ENCODE assay signal across 8 cellular contexts in genomic region chr3:141388823-141389617, GRCh38. TPM values are rescaled to one million over a fixed set of nuclear protein-coding genes. Genes with fewer than 3 reads are reported as not detected.
DNase-seq lines count a peak whose midpoint lies in the region; ATAC-seq and TF ChIP-seq lines count a peak whose summit lies in the region.

No MANE protein-coding gene starts in this region.

- H3K4me3 ChIP-seq in endocrine pancreas (ENCODE audit: control insufficient read depth, insufficient read depth, low read length) (peak overlapping the region; percentile 83), suprapubic skin (peak overlapping the region; percentile 40)

- no peak for TF ChIP-seq EP300 in suprapubic skin (IDR thresholded peaks at IDR 0.05)

- H3K36me3 ChIP-seq in endocrine pancreas (ENCODE audit: control insufficient read depth, insufficient read depth, low read length) (no peaks in the 10 kb centered on the region), suprapubic skin (no peaks in the 10 kb centered on the region)

- no peak for TF ChIP-seq POLR2A in suprapubic skin (IDR thresholded peaks at IDR 0.05)

- peak overlapping the region; percentile 75 for H3K27ac ChIP-seq in suprapubic skin

- H3K9ac ChIP-seq in endocrine pancreas (ENCODE audit: control insufficient read depth, insufficient read depth, low read length): no peak overlapping the region

- H3K27me3 ChIP-seq in endocrine pancreas (ENCODE audit: control insufficient read depth, insufficient read depth, low read length): no peaks in the 10 kb centered on the region
- H3K27me3 ChIP-seq in suprapubic skin: no peaks in the 10 kb centered on the region

- no peaks in the 10 kb centered on the region for H3K9me3 ChIP-seq in endocrine pancreas (ENCODE audit: control insufficient read depth, low read length)
- no peaks in the 10 kb centered on the region for H3K9me3 ChIP-seq in suprapubic skin

- TF ChIP-seq CTCF in suprapubic skin (IDR thresholded peaks at IDR 0.05): no peak

- H3K4me1 ChIP-seq in endocrine pancreas (ENCODE audit: control insufficient read depth, insufficient read depth, low read length) (no peaks in the 10 kb centered on the region), suprapubic skin (peaks cover 53% of the 10 kb centered on the region)

- DNase-seq in NCI-H748 (lab: John Stamatoyannopoulos, UW; ENCODE audit: unreplicated experiment): peak; percentile 14
- DNase-seq in NCI-H748 treated with DMSO at 0.1 percent for 48 hours (lab: John Stamatoyannopoulos, UW): no peak
- peak; percentile 47 for DNase-seq in NCI-H774 (lab: John Stamatoyannopoulos, UW)
- DNase-seq in suprapubic skin (ENCODE audit: low spot score in 2 of 2): no peak
- no peak for DNase-seq in NCI-H1105 treated with DMSO at 0.1 percent for 48 hours (lab: John Stamatoyannopoulos, UW)
- DNase-seq in islet precursor cell: no peak

- ATAC-seq in GM19452 (IDR thresholded peaks at IDR 0.05; ENCODE audit: unreplicated experiment): no peak

- WGBS in suprapubic skin: 57% methylated on average over 6 of the region's 6 CpGs

RNA-seq across cellular contexts. Expression of gene ZBTB38, which starts 20.7 kb away (rescaled TPM):
- total RNA-seq in suprapubic skin: 100 to 1,000 TPM in 1 of 4 donors, 10 to 100 TPM in 3; 65.8 to 101 (median 85.9) TPM

Comparison
In these comparisons a context has a peak if more than half of its experiments do, and no peak if none do; other contexts are left out.
1. DNase-seq: peak in NCI-H748 (single experiment) and NCI-H774 (single experiment); none in NCI-H748 treated with DMSO at 0.1 percent for 48 hours (single experiment), suprapubic skin (0 of 2), NCI-H1105 treated with DMSO at 0.1 percent for 48 hours (single experiment) and islet precursor cell (single experiment).